In the genomic region with DNA sequence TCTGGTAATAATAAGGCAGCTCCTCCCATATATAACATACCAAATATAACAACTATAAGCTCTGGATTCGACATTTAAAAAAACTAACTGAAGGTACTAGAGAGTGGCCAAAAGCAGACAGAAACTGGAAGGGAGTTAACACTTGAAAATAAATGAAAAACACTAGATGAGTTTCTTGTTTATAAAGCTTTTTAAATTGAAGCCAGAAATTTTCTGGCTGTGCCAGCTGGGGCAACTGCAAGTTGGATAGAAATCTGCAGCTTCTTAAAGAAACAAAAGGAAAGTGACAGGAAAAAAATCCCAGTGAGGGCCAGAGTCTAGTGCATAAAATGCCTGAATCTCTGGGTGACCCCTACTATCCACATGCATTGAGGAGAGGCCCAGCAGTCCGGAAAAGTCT, we compare ENCODE assay signal across 29 cellular contexts.
"Had no signal": no experiment of that assay in that cellular context is flagged by ENCODE, and none has a peak within 500 bp of the region (broad histone marks: within the 10 kb centered on the region; RNA-seq: fewer than 3 reads in every experiment).

No MANE protein-coding gene starts in this region.

- ATAC-seq: left colon; natural killer cell; right cardiac atrium; sciatic nerve; stimulated activated naive B cell treated with anti-CD40 and anti-IgM and Interleukin-4, amounts not matched to agents 10 μg/mL and 1 μg/mL and 100 μg/mL, for 72 hours; stimulated activated naive CD8-positive, alpha-beta T cell treated with anti-CD3 and anti-CD28 coated beads, Interleukin-15, Interleukin-2, amounts not matched to agents 100 U/mL and 50 U/mL, for 24 hours; upper lobe of right lung had no signal

- H3K4me3 ChIP-seq: left ventricle myocardium inferior, lung, neural progenitor cell, ovary, prostate gland, skin epidermis, stomach, testis, tibial artery, upper lobe of right lung had no signal

- H3K27ac ChIP-seq: left ventricle myocardium inferior, neural progenitor cell, neutrophil, ovary, prostate gland, skin epidermis, stomach, testis, tibial artery, upper lobe of right lung had no signal

- H3K27me3 ChIP-seq: neural progenitor cell, neutrophil, ovary, stomach, testis, tibial artery, upper lobe of right lung had no signal

- DNase-seq: immature natural killer cell; kidney; left colon; left ventricle myocardium inferior; naive B cell; natural killer cell; nephron progenitor cell; occipital lobe; ovary; posterior cingulate gyrus; retina; right cardiac atrium; stimulated activated CD4-positive, alpha-beta T cell treated with anti-CD3 and anti-CD28 coated beads, Interleukin-12 subunit alpha, Interleukin-12 subunit beta, amount 100 ng/mL, for 4 hours; stimulated activated CD4-positive, alpha-beta T cell treated with anti-CD3 and anti-CD28 coated beads, Interleukin-15, amount 100 ng/mL, for 24 hours; stimulated activated CD4-positive, alpha-beta T cell treated with anti-CD3 and anti-CD28 coated beads, Interleukin-2, amount 100 ng/mL, for 24 hours; stimulated activated CD4-positive, alpha-beta T cell treated with anti-CD3 and anti-CD28 coated beads, Interleukin-4, amount 100 ng/mL, for 1 hour; stimulated activated naive B cell treated with anti-CD40 and anti-IgM and Interleukin-4, amounts not matched to agents 10 μg/mL and 1 μg/mL and 100 μg/mL, for 72 hours; stimulated activated naive CD8-positive, alpha-beta T cell treated with anti-CD3 and anti-CD28 coated beads, Interleukin-15, Interleukin-2, amounts not matched to agents 100 U/mL and 50 U/mL, for 24 hours; stomach; testis; tibial artery; trophoblast cell; upper lobe of right lung had no signal

- H3K4me2 ChIP-seq: neural progenitor cell had no signal

- H3K36me3 ChIP-seq: left ventricle myocardium inferior, neural progenitor cell, neutrophil, ovary, prostate gland, stomach, tibial artery, upper lobe of right lung had no signal

- H3K4me1 ChIP-seq: left ventricle myocardium inferior, prostate gland, testis, upper lobe of right lung had no signal

- H2AFZ ChIP-seq: neural progenitor cell had no signal

- H3K9me3 ChIP-seq: left ventricle myocardium inferior, neutrophil, ovary, prostate gland, stomach, testis, tibial artery, upper lobe of right lung had no signal

- H3K9ac ChIP-seq: neural progenitor cell had no signal
